ENCODE assay signal across 16 cellular contexts in the genomic region with DNA sequence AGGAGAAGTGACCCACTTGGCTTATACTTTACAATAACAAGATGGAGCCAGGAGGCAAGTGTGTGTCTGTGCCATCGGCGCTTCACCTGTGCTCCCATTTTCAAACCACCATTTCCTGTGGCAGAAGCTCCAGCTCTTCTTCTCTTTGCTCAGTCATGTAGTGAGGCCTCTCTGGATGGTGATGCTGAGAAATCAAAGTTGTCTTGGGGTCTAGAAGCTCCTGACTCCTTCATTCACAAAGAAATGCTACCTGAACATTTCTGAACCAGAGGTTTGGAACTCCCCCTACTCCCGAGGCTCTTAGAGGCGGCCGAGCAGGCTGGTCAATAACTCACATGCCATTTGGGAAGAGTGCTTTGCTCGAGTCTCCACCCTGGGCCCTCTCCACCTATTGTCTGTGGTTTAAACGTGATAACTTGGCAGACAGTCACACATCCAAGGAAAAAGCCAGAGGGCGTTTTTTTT. TPM values are rescaled to one million over a fixed set of nuclear protein-coding genes. Genes with fewer than 3 reads are reported as not detected.
DNase-seq lines count a peak whose midpoint lies in the region; ATAC-seq lines count a peak whose summit lies in the region.
"Had no signal": no experiment of that assay in that cellular context is flagged by ENCODE, and none has a peak within 500 bp of the region (broad histone marks: within the 10 kb centered on the region; RNA-seq: fewer than 3 reads in every experiment).

No MANE protein-coding gene starts in this region.

- peaks cover 5% of the 10 kb centered on the region for H3K36me3 ChIP-seq in CD8-positive, alpha-beta memory T cell (ENCODE audit: insufficient read depth, low read length)
- H3K36me3 ChIP-seq in trophoblast cell (ENCODE audit: control insufficient read depth in 1 of 2, insufficient read depth in 2 of 2, low read length in 2 of 2), result no peaks in the 10 kb centered on the region
- H3K36me3 ChIP-seq: HAP-1, uterus had no signal

- no peak overlapping the region for H4K12ac ChIP-seq in trophoblast cell (ENCODE audit: low read depth, low read length)

- H3K36me3 Mint-ChIP-seq in CD8-positive, alpha-beta memory T cell, result peaks cover 33 to 70% (median 47%) of the 10 kb centered on the region in 3 donors
- H3K36me3 Mint-ChIP-seq in activated T-helper 2 cell treated with anti-CD3 and anti-CD28 coated beads, Interferon-gamma antibody, Interleukin-2, Interleukin-4, amounts not matched to agents 10 μg/mL and 5 μg/mL and 100 μg/mL, durations not matched to agents 14 hours and 24 hours and 36 hours (ENCODE audit: low read depth), result peaks cover 85% of the 10 kb centered on the region

- no peaks in the 10 kb centered on the region for H3K79me2 ChIP-seq in trophoblast cell (ENCODE audit: control insufficient read depth, insufficient read depth, low read length, poor library complexity)

- peaks cover 97% of the 10 kb centered on the region for H3K4me1 ChIP-seq in CD8-positive, alpha-beta memory T cell (ENCODE audit: insufficient read depth, low read length)
- peaks cover 12 to 20% of the 10 kb centered on the region in 2 experiments for H3K4me1 ChIP-seq in trophoblast cell (ENCODE audit: control insufficient read depth in 1 of 2, insufficient read depth in 2 of 2, low read length in 2 of 2)
- H3K4me1 ChIP-seq: uterus had no signal

- H2AK5ac ChIP-seq in trophoblast cell (ENCODE audit: low read length), result no peak overlapping the region

- no CpG with 5 or more reads among the region's 8 CpGs for WGBS in trophoblast cell (ENCODE audit: extremely low coverage, insufficient coverage, insufficient read length)

- H3K4ac ChIP-seq in trophoblast cell (ENCODE audit: low read depth, low read length), result no peak overlapping the region

- peak overlapping the region; percentile 56 for H2BK12ac ChIP-seq in trophoblast cell (ENCODE audit: low read length)

- peak in 2 of 5 donors; percentile 20 to 55 for DNase-seq in CD8-positive, alpha-beta memory T cell
- DNase-seq in Jurkat, Clone E6-1 (ENCODE audit: low read depth, low spot score), result peak; percentile 86
- DNase-seq in activated T-helper 2 cell treated with anti-CD3 and anti-CD28 coated beads, Interferon-gamma antibody, Interleukin-2, Interleukin-4, amounts not matched to agents 10 μg/mL and 5 μg/mL and 100 μg/mL, durations not matched to agents 14 hours and 24 hours and 36 hours (ENCODE audit: low spot score), result no peak
- DNase-seq in trophoblast cell (peak in 1 of 2 donors; percentile 22), kidney glomerular epithelial cell (lab: John Stamatoyannopoulos, UW) (no peak), HuH-7 (ENCODE audit: low spot score) (no peak)
- DNase-seq: EL, NCI-H1436, NCI-H446 treated with DMSO at 0.1 percent for 48 hours, uterus had no signal

- peak overlapping the region; percentile 26 for H4K91ac ChIP-seq in trophoblast cell (ENCODE audit: low read depth, low read length)

- no peaks in the 10 kb centered on the region for H3K9me3 ChIP-seq in CD8-positive, alpha-beta memory T cell (ENCODE audit: low read length)
- H3K9me3 ChIP-seq in trophoblast cell (ENCODE audit: insufficient read depth, low read depth, low read length), result peaks cover 2% of the 10 kb centered on the region
- H3K9me3 ChIP-seq: HAP-1, uterus had no signal

- CTCF ChIA-PET in CD8-positive, alpha-beta memory T cell (lab: Charles Lee), result interaction anchor here (0.6 to 3.6 kb wide), 7 partner anchors 10 to 200 kb away, joined by 3 to 32 read pairs (median 6); partner anchors contain the start of gene SLAMF1

- peaks cover 99 to 100% (median 100%) of the 10 kb centered on the region in 3 donors for H3K4me1 Mint-ChIP-seq in CD8-positive, alpha-beta memory T cell
- H3K4me1 Mint-ChIP-seq in activated T-helper 2 cell treated with anti-CD3 and anti-CD28 coated beads, Interferon-gamma antibody, Interleukin-2, Interleukin-4, amounts not matched to agents 10 μg/mL and 5 μg/mL and 100 μg/mL, durations not matched to agents 14 hours and 24 hours and 36 hours (ENCODE audit: low read depth), result peaks cover 95% of the 10 kb centered on the region

- no peak overlapping the region for H3K18ac ChIP-seq in trophoblast cell (ENCODE audit: low read length)

- ATAC-seq in HG02981 (IDR thresholded peaks at IDR 0.05; ENCODE audit: unreplicated experiment), result no peak

- H3K27ac ChIP-seq in CD8-positive, alpha-beta memory T cell (ENCODE audit: low read depth, low read length), result peak overlapping the region; percentile 78
- peak overlapping the region; percentile 42 for H3K27ac ChIP-seq in trophoblast cell (ENCODE audit: low read depth, low read length)
- H3K27ac ChIP-seq: C4-2B, uterus had no signal

- peak overlapping the region; percentile 4 for H2BK5ac ChIP-seq in trophoblast cell (ENCODE audit: low read depth, low read length, poor library complexity)

- H3K4me2 ChIP-seq in trophoblast cell (ENCODE audit: low read length), result no peak overlapping the region

- no peak overlapping the region for H4K8ac ChIP-seq in trophoblast cell (ENCODE audit: low read depth, low read length)

- H3K4me3 Mint-ChIP-seq in CD8-positive, alpha-beta memory T cell, result peak overlapping the region; percentile 72 to 87 (median 82)
- peak overlapping the region; percentile 60 for H3K4me3 Mint-ChIP-seq in activated T-helper 2 cell treated with anti-CD3 and anti-CD28 coated beads, Interferon-gamma antibody, Interleukin-2, Interleukin-4, amounts not matched to agents 10 μg/mL and 5 μg/mL and 100 μg/mL, durations not matched to agents 14 hours and 24 hours and 36 hours (ENCODE audit: low read depth)

- H3K14ac ChIP-seq in trophoblast cell (ENCODE audit: low read length), result peak overlapping the region; percentile 40

- H3K27me3 ChIP-seq in CD8-positive, alpha-beta memory T cell (ENCODE audit: insufficient read depth, low read length, poor library complexity, severe bottlenecking), result no peaks in the 10 kb centered on the region
- H3K27me3 ChIP-seq in trophoblast cell (ENCODE audit: insufficient read depth, low read length), result no peaks in the 10 kb centered on the region
- H3K27me3 ChIP-seq: uterus had no signal

- H3K79me1 ChIP-seq in trophoblast cell (ENCODE audit: low read length), result peaks cover 11% of the 10 kb centered on the region

- H3K4me3 ChIP-seq in CD8-positive, alpha-beta memory T cell (ENCODE audit: low read length), result peak overlapping the region; percentile 50
- peak overlapping the region; percentile 40 for H3K4me3 ChIP-seq in Jurkat, Clone E6-1 (ENCODE audit: low read length)
- no peak overlapping the region for H3K4me3 ChIP-seq in trophoblast cell (ENCODE audit: low read depth, low read length)
- H3K4me3 ChIP-seq: HAP-1, K562, uterus had no signal

- no peaks in the 10 kb centered on the region for H3K9me3 Mint-ChIP-seq in CD8-positive, alpha-beta memory T cell
- H3K9me3 Mint-ChIP-seq in activated T-helper 2 cell treated with anti-CD3 and anti-CD28 coated beads, Interferon-gamma antibody, Interleukin-2, Interleukin-4, amounts not matched to agents 10 μg/mL and 5 μg/mL and 100 μg/mL, durations not matched to agents 14 hours and 24 hours and 36 hours, result no peaks in the 10 kb centered on the region

- H3K27ac Mint-ChIP-seq in CD8-positive, alpha-beta memory T cell, result peak overlapping the region; percentile 83 to 99 (median 98)
- peak overlapping the region; percentile 100 for H3K27ac Mint-ChIP-seq in activated T-helper 2 cell treated with anti-CD3 and anti-CD28 coated beads, Interferon-gamma antibody, Interleukin-2, Interleukin-4, amounts not matched to agents 10 μg/mL and 5 μg/mL and 100 μg/mL, durations not matched to agents 14 hours and 24 hours and 36 hours
- H3K27ac Mint-ChIP-seq: progenitor cell of endocrine pancreas had no signal

- no peaks in the 10 kb centered on the region for H3K27me3 Mint-ChIP-seq in CD8-positive, alpha-beta memory T cell
- no peaks in the 10 kb centered on the region for H3K27me3 Mint-ChIP-seq in activated T-helper 2 cell treated with anti-CD3 and anti-CD28 coated beads, Interferon-gamma antibody, Interleukin-2, Interleukin-4, amounts not matched to agents 10 μg/mL and 5 μg/mL and 100 μg/mL, durations not matched to agents 14 hours and 24 hours and 36 hours (ENCODE audit: low read depth)

- POLR2A ChIA-PET in CD8-positive, alpha-beta memory T cell (lab: Charles Lee), result interaction anchor here (0.9 to 1.8 kb wide), 3 partner anchors 9 to 34 kb away, joined by 4 to 7 read pairs (median 7); no protein-coding TSS in a partner anchor

- intact Hi-C loops in activated T-helper 2 cell treated with anti-CD3 and anti-CD28 coated beads, Interferon-gamma antibody, Interleukin-2, Interleukin-4, amounts not matched to agents 10 μg/mL and 5 μg/mL and 100 μg/mL, durations not matched to agents 14 hours and 24 hours and 36 hours (cut with micrococcal nuclease), result loop anchor here (5.0 to 10.0 kb wide), 3 partner anchors 138 to 704 kb away; partner anchors contain the start of genes NIT1, PFDN2 and TAGLN2

- H3K23ac ChIP-seq in trophoblast cell (ENCODE audit: low read length), result no peak overlapping the region

- no peak overlapping the region for H3K9ac ChIP-seq in trophoblast cell (ENCODE audit: low read length)

- no peak overlapping the region for H2BK120ac ChIP-seq in trophoblast cell (ENCODE audit: insufficient read depth, low read length, poor library complexity)

- H2AFZ ChIP-seq in trophoblast cell (ENCODE audit: insufficient read depth, low read length, poor library complexity), result no peak overlapping the region

RNA-seq across cellular contexts. Expression of gene SLAMF1, which starts 18.0 kb away (rescaled TPM):
- total RNA-seq in CD8-positive, alpha-beta memory T cell, result 10 to 100 TPM; 74.0 to 75.0 TPM
- polyA plus RNA-seq in CD8-positive, alpha-beta memory T cell, result 48.5 TPM
- not detected for polyA plus RNA-seq in Jurkat, Clone E6-1 (2012; ENCODE audit: insufficient read depth, insufficient read length)
- total RNA-seq in activated T-helper 2 cell treated with anti-CD3 and anti-CD28 coated beads, Interferon-gamma antibody, Interleukin-2, Interleukin-4, amounts not matched to agents 10 μg/mL and 5 μg/mL and 100 μg/mL, durations not matched to agents 14 hours and 24 hours and 36 hours, result 74.6 and 78.8 TPM in 2 replicates
- 0.01 TPM in 1 of 2 replicates, not detected in the other for polyA plus RNA-seq in trophoblast cell (2013)
- total RNA-seq: chondrocyte, progenitor cell of endocrine pancreas had no signal

RNA-seq across cellular contexts. Expression of gene CD84, which starts 49.5 kb away (rescaled TPM):
- 10 to 100 TPM; 25.1 to 27.6 TPM for total RNA-seq in CD8-positive, alpha-beta memory T cell
- polyA plus RNA-seq in CD8-positive, alpha-beta memory T cell, result 58.1 TPM
- 6.0 TPM for polyA plus RNA-seq in Jurkat, Clone E6-1 (2012; ENCODE audit: insufficient read depth, insufficient read length)
- 14.1 and 14.9 TPM in 2 replicates for total RNA-seq in activated T-helper 2 cell treated with anti-CD3 and anti-CD28 coated beads, Interferon-gamma antibody, Interleukin-2, Interleukin-4, amounts not matched to agents 10 μg/mL and 5 μg/mL and 100 μg/mL, durations not matched to agents 14 hours and 24 hours and 36 hours
- not detected in 2 replicates for polyA plus RNA-seq in trophoblast cell (2013)
- total RNA-seq: chondrocyte, progenitor cell of endocrine pancreas had no signal
